ENCODE assay signal across 8 cellular contexts in genomic region chr15:79924379-79924778, GRCh38. TPM values are rescaled to one million over a fixed set of nuclear protein-coding genes. Genes with fewer than 3 reads are reported as not detected.
A peak's percentile ranks its signal among the peaks of the same experiment; 100 is the strongest.
DNase-seq lines count a peak whose midpoint lies in the region; ATAC-seq, FAIRE-seq and TF ChIP-seq lines count a peak whose summit lies in the region.

No MANE protein-coding gene starts in this region.

- H3K9ac ChIP-seq in PC-3 (ENCODE audit: low read length), result peak overlapping the region; percentile 75
- peak overlapping the region in 1 of 2 donors; percentile 91 for H3K9ac ChIP-seq in kidney (ENCODE audit: low read length in 2 of 2)

- no peak for TF ChIP-seq EP300 in ovary (IDR thresholded peaks at IDR 0.05)

- H4K20me1 ChIP-seq in PC-3 (ENCODE audit: low read length), result no peaks in the 10 kb centered on the region

- peak overlapping the region; percentile 85 for H3K4me2 ChIP-seq in PC-3 (ENCODE audit: low read length)

- peaks cover 17% of the 10 kb centered on the region for H3K4me1 ChIP-seq in CD8-positive, alpha-beta memory T cell (ENCODE audit: insufficient read depth, low read length)
- H3K4me1 ChIP-seq in PC-3 (ENCODE audit: insufficient read depth, low read length), result peaks cover 4% of the 10 kb centered on the region; the same call in 1 of the 2 replicates
- peaks cover 6% of the 10 kb centered on the region for H3K4me1 ChIP-seq in ovary (ENCODE audit: insufficient read depth)
- H3K4me1 ChIP-seq in kidney (ENCODE audit: control insufficient read depth in 1 of 2, insufficient read depth in 1 of 2, low read depth in 1 of 2, low read length in 2 of 2), result peaks cover 0 to 2% of the 10 kb centered on the region in 2 donors

- H3K27ac Mint-ChIP-seq in CD8-positive, alpha-beta memory T cell, result peak overlapping the region in 2 of 8 donors; percentile 54 to 97

- WGBS in ovary, 3 donors, result 89 to 91% (median 89%) methylated on average over 24 of the region's 24 CpGs

- H3K9me3 ChIP-seq in CD8-positive, alpha-beta memory T cell (ENCODE audit: low read length), result peaks cover 6% of the 10 kb centered on the region
- peaks cover 10% of the 10 kb centered on the region; the same call in 1 of the 2 replicates for H3K9me3 ChIP-seq in PC-3 (ENCODE audit: low read length)
- H3K9me3 ChIP-seq in ovary, result peaks cover 0 to 12% of the 10 kb centered on the region in 2 donors
- peaks cover 3 to 12% of the 10 kb centered on the region in 2 donors for H3K9me3 ChIP-seq in kidney (ENCODE audit: control insufficient read depth in 1 of 2, low read length in 2 of 2)

- no peaks in the 10 kb centered on the region for H3K9me2 ChIP-seq in PC-3 (replicated peaks; ENCODE audit: low read length)

- POLR2A ChIA-PET in CD8-positive, alpha-beta memory T cell (lab: Charles Lee), result interaction anchor here (1.1 kb wide), 1 partner anchor 40 kb away, joined by 3 read pairs; no protein-coding TSS in a partner anchor
- POLR2A ChIA-PET in PC-3 (lab: Charles Lee; ENCODE audit: unreplicated experiment), result no interaction called here

- CTCF ChIA-PET in CD8-positive, alpha-beta memory T cell (lab: Charles Lee), result no interaction called here
- CTCF ChIA-PET in PC-3 (lab: Charles Lee), result no interaction called here

- H3K27ac ChIP-seq in CD8-positive, alpha-beta memory T cell (ENCODE audit: low read depth, low read length), result peak overlapping the region; percentile 97
- peak overlapping the region; percentile 57; the same call in 1 of the 2 replicates for H3K27ac ChIP-seq in PC-3 (ENCODE audit: low read length)
- H3K27ac ChIP-seq in ovary, result peak overlapping the region in 1 of 2 donors; percentile 96
- H3K27ac ChIP-seq in kidney (ENCODE audit: low read depth in 2 of 2, low read length in 2 of 2), result no peak overlapping the region

- H3K4me3 ChIP-seq in CD8-positive, alpha-beta memory T cell (ENCODE audit: low read length), result peak overlapping the region; percentile 93
- H3K4me3 ChIP-seq in PC-3 (ENCODE audit: low read length) (peak overlapping the region; percentile 100), epithelial cell of proximal tubule (ENCODE audit: low read depth, low read length) (peak overlapping the region; percentile 80), ovary (peak overlapping the region; percentile 61), kidney (ENCODE audit: low read length in 2 of 2) (peak overlapping the region in 1 of 2 donors; percentile 82)

- peaks cover 3 to 5% of the 10 kb centered on the region in 2 donors for H3K27me3 Mint-ChIP-seq in CD8-positive, alpha-beta memory T cell

- BruUV-seq in PC-3 (replicated peaks; lab: Mats Ljungman, UMichigan), result no TSS peak

- no peaks in the 10 kb centered on the region for H3F3A ChIP-seq in PC-3 (ENCODE audit: low read length, unreplicated experiment)

- intact Hi-C loops in PC-3 (cut with micrococcal nuclease) (no loop called here), ovary (cut with DNase I) (no loop called here), kidney (cut with DNase I) (no loop called here)

- peaks cover 11 to 30% (median 26%) of the 10 kb centered on the region in 5 donors for H3K9me3 Mint-ChIP-seq in CD8-positive, alpha-beta memory T cell

- no peak for TF ChIP-seq CTCF in PC-3 (conservative IDR thresholded peaks at IDR 0.05; ENCODE audit: low read depth, low read length)
- no peak for TF ChIP-seq CTCF in epithelial cell of proximal tubule (conservative IDR thresholded peaks at IDR 0.05; ENCODE audit: low read depth, low read length)
- TF ChIP-seq CTCF in ovary (IDR thresholded peaks at IDR 0.05), result no peak
- no peak for TF ChIP-seq CTCF in kidney (IDR thresholded peaks at IDR 0.05; ENCODE audit: borderline replicate concordance, extremely low read depth, insufficient read depth)

- no peak for ATAC-seq in PC-3
- no peak for ATAC-seq in HG03175 (IDR thresholded peaks at IDR 0.05; ENCODE audit: unreplicated experiment)

- DNase-seq in CD8-positive, alpha-beta memory T cell, result peak in 2 of 5 donors; percentile 1 to 47
- DNase-seq in PC-3 (no peak), epithelial cell of proximal tubule (ENCODE audit: low read depth) (no peak), ovary (peak in 4 of 5 donors; percentile 15 to 49 (median 42)), NOMO-1 (lab: John Stamatoyannopoulos, UW; ENCODE audit: unreplicated experiment in 2 of 2) (no peak), kidney (no peak), cerebellum (ENCODE audit: low spot score) (no peak)

- peaks cover 11 to 43% (median 27%) of the 10 kb centered on the region in 3 donors for H3K36me3 Mint-ChIP-seq in CD8-positive, alpha-beta memory T cell

- H3K79me2 ChIP-seq in PC-3 (ENCODE audit: low read length), result peaks cover 30% of the 10 kb centered on the region

- H3K4me1 Mint-ChIP-seq in CD8-positive, alpha-beta memory T cell, result peaks cover 20 to 29% (median 25%) of the 10 kb centered on the region in 3 donors

- H3K4me3 Mint-ChIP-seq in CD8-positive, alpha-beta memory T cell, result peak overlapping the region; percentile 12 to 98 (median 53)

- FAIRE-seq in kidney (lab: Jason Lieb, UNC), result no peak

- no peaks in the 10 kb centered on the region for H3K36me3 ChIP-seq in CD8-positive, alpha-beta memory T cell (ENCODE audit: insufficient read depth, low read length)
- H3K36me3 ChIP-seq in PC-3 (ENCODE audit: low read depth, low read length) (peaks cover 25% of the 10 kb centered on the region), ovary (no peaks in the 10 kb centered on the region), kidney (ENCODE audit: control insufficient read depth in 1 of 2, insufficient read depth in 2 of 2, low read length in 2 of 2) (no peaks in the 10 kb centered on the region)

- peak overlapping the region; percentile 87 for H2AFZ ChIP-seq in PC-3 (ENCODE audit: low read length)

- no peak for TF ChIP-seq POLR2A in ovary (IDR thresholded peaks at IDR 0.05)

- H3K27me3 ChIP-seq in CD8-positive, alpha-beta memory T cell (ENCODE audit: insufficient read depth, low read length, poor library complexity, severe bottlenecking), result no peaks in the 10 kb centered on the region
- H3K27me3 ChIP-seq in PC-3 (ENCODE audit: low read length) (no peaks in the 10 kb centered on the region), ovary (no peaks in the 10 kb centered on the region)

RNA-seq across cellular contexts. Expression of gene MTHFS, which starts 27.6 kb away (rescaled TPM):
- total RNA-seq in CD8-positive, alpha-beta memory T cell, result 10 to 100 TPM; 30.2 to 31.1 TPM
- 63.4 TPM for polyA plus RNA-seq in CD8-positive, alpha-beta memory T cell
- total RNA-seq in PC-3 (2014; rRNA removed) (28.8 and 53.1 TPM in 2 replicates), epithelial cell of proximal tubule (12.5 and 22.9 TPM in 2 replicates), ovary (10 to 100 TPM in 4 of 7 donors, 1 to 10 TPM in 3; 5.6 to 25.0 (median 13.6) TPM), kidney (44.1 TPM), cerebellum (18.4 TPM)
- polyA plus RNA-seq in ovary (10 to 100 TPM; 21.5 to 24.4 TPM), kidney (ENCODE audit: insufficient read depth, low read depth, low replicate concordance) (115 TPM)

RNA-seq across cellular contexts. Expression of gene BCL2A1, which starts 46.6 kb away (rescaled TPM):
- 10 to 100 TPM; 55.8 to 56.8 TPM for total RNA-seq in CD8-positive, alpha-beta memory T cell
- 29.5 TPM for polyA plus RNA-seq in CD8-positive, alpha-beta memory T cell
- total RNA-seq in PC-3 (2014; rRNA removed), result 16.9 and 21.1 TPM in 2 replicates
- 1.2 and 3.5 TPM in 2 replicates for total RNA-seq in epithelial cell of proximal tubule
- total RNA-seq in ovary, result 1 to 10 TPM in 4 of 7 donors, under 1 TPM in 2, not detected in 1; 0.48 to 4.0 (median 1.2) TPM
- 1 to 10 TPM in 1 of 2 donors, under 1 TPM in 1; 0.50 to 2.0 TPM for polyA plus RNA-seq in ovary
- total RNA-seq in kidney, result 2.4 TPM
- 0.67 TPM for polyA plus RNA-seq in kidney (ENCODE audit: insufficient read depth, low read depth, low replicate concordance)
- 0.82 TPM for total RNA-seq in cerebellum

Comparison
In these comparisons a context has a peak if more than half of its experiments do, and no peak if none do; other contexts are left out.
1. DNase-seq: peak in ovary (4 of 5); none in PC-3 (single experiment), epithelial cell of proximal tubule (single experiment), NOMO-1 (0 of 2), kidney (single experiment) and cerebellum (single experiment).
2. H3K27ac ChIP-seq: peak in CD8-positive, alpha-beta memory T cell (single experiment) and PC-3 (single experiment); none in kidney (0 of 2).